36 cellular contexts compared by ENCODE assay signal in the genomic region with DNA sequence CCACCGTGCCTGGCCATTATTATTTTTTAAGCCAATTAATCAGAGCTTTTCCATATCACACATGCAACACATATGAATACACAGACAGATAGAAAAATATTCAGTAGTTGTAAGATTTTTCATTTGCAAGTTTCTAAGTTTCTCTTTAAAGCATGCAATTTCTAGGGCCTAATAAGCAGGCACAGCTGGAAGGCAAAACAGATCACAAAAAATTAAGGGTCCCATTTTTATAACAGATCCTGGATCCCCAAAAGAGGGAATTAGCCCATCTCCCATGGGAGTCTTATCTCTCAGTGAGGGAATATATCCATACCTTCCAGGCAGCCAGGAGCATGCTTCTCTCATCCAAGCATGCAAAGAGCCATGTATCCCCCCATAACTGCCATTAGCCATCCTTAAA. TPM values are rescaled to one million over a fixed set of nuclear protein-coding genes. Genes with fewer than 3 reads are reported as not detected.
DNase-seq lines count a peak whose midpoint lies in the region; ATAC-seq, FAIRE-seq and TF ChIP-seq lines count a peak whose summit lies in the region.
"Had no signal": no experiment of that assay in that cellular context is flagged by ENCODE, and none has a peak within 500 bp of the region (broad histone marks: within the 10 kb centered on the region; RNA-seq: fewer than 3 reads in every experiment).

No MANE protein-coding gene starts in this region.

- CTCF ChIA-PET in HEK293 (lab: Yijun Ruan, JAX), result no interaction called here
- CTCF ChIA-PET in K562 (lab: Yijun Ruan, JAX; ENCODE audit: low intra/inter-chr PET ratio), result no interaction called here

- no peak overlapping the region for H3K27ac Mint-ChIP-seq in endodermal cell
- H3K27ac Mint-ChIP-seq: B cell; CD14-positive monocyte; CD4-positive, alpha-beta T cell; CD4-positive, CD25-positive, alpha-beta regulatory T cell; CD8-positive, alpha-beta memory T cell; CD8-positive, alpha-beta T cell had no signal

- H4K20me1 ChIP-seq in K562 (replicated peaks; ENCODE audit: control insufficient read depth, insufficient read depth, low read length), result no peaks in the 10 kb centered on the region
- H4K20me1 ChIP-seq: BLaER1; BLaER1 treated with 17β-estradiol and CSF1 and Interleukin-3, amounts not matched to agents 10 nM and 100 nM had no signal

- peaks cover 83% of the 10 kb centered on the region for H3K9me3 Mint-ChIP-seq in endodermal cell

- H3K4me3 Mint-ChIP-seq in endodermal cell, result no peak overlapping the region
- H3K4me3 Mint-ChIP-seq: B cell; CD14-positive monocyte; CD4-positive, alpha-beta memory T cell; CD4-positive, alpha-beta T cell; CD4-positive, CD25-positive, alpha-beta regulatory T cell; CD8-positive, alpha-beta memory T cell; CD8-positive, alpha-beta T cell had no signal

- H3K27me3 Mint-ChIP-seq in endodermal cell (ENCODE audit: insufficient read depth), result peaks cover 1% of the 10 kb centered on the region

- H3K9me3 ChIP-seq in HEK293 (ENCODE audit: control insufficient read depth, insufficient read depth, low read depth, low read length), result no peaks in the 10 kb centered on the region
- no peaks in the 10 kb centered on the region for H3K9me3 ChIP-seq in K562 (replicated peaks; ENCODE audit: control insufficient read depth, insufficient read depth, low read depth, low read length)
- H3K9me3 ChIP-seq in endodermal cell (ENCODE audit: control insufficient read depth, low read length), result peaks cover 39% of the 10 kb centered on the region
- peaks cover 9 to 40% (median 30%) of the 10 kb centered on the region in 4 donors for H3K9me3 ChIP-seq in upper lobe of left lung
- H3K9me3 ChIP-seq: BE2C had no signal

- TF ChIP-seq CTCF in HEK293 (tag by site-specific recombination; IDR thresholded peaks at IDR 0.05), result no peak
- TF ChIP-seq CTCF in K562 (IDR thresholded peaks at IDR 0.05 in 2 of 3, conservative IDR thresholded peaks at IDR 0.05 in 1 of 3; ENCODE audit: insufficient read depth in 2 of 3, low read depth in 1 of 3, low read length in 3 of 3), result no peak
- no peak for TF ChIP-seq CTCF in endodermal cell (conservative IDR thresholded peaks at IDR 0.05)
- no peak for TF ChIP-seq CTCF in upper lobe of left lung (IDR thresholded peaks at IDR 0.05)

- no peak overlapping the region for H2AFZ ChIP-seq in K562 (ENCODE audit: low read depth, low read length)

- 0% methylated on average over 1 of the region's 1 CpG for WGBS in K562 (ENCODE audit: insufficient coverage, low coverage, missing lambda C conversion rate)
- WGBS in endodermal cell (ENCODE audit: insufficient coverage in 1 of 2, insufficient read length in 1 of 2), 2 experiments, result 100% methylated on average over 1 of the region's 1 CpG; no CpG with 5 or more reads in 1 of the 2 experiments
- WGBS in upper lobe of left lung, 2 donors, result 89 to 93% methylated on average over 1 of the region's 1 CpG

- H3K4me3 ChIP-seq in HEK293 (ENCODE audit: low read depth, low read length) (no peak overlapping the region), K562 (no peak overlapping the region), endodermal cell (ENCODE audit: low read length) (peak overlapping the region; percentile 56), upper lobe of left lung (no peak overlapping the region)
- H3K4me3 ChIP-seq: A549, BLaER1 had no signal

- TF ChIP-seq POLR2A in K562 (conservative IDR thresholded peaks at IDR 0.05) (no peak), upper lobe of left lung (IDR thresholded peaks at IDR 0.05) (no peak)

- TF ChIP-seq EP300 in K562 (IDR thresholded peaks at IDR 0.05; ENCODE audit: low read length), result no peak
- no peak for TF ChIP-seq EP300 in upper lobe of left lung (IDR thresholded peaks at IDR 0.05)

- H3K27ac ChIP-seq in HEK293 (ENCODE audit: extremely low read depth, low read depth, low read length), result no peak overlapping the region
- no peak overlapping the region for H3K27ac ChIP-seq in K562 (ENCODE audit: extremely low read depth, low read depth, low read length)
- no peak overlapping the region for H3K27ac ChIP-seq in endodermal cell (ENCODE audit: low read depth, low read length)
- H3K27ac ChIP-seq in upper lobe of left lung, result no peak overlapping the region
- H3K27ac ChIP-seq: 22Rv1; A549; BLaER1; BLaER1 treated with 17β-estradiol and CSF1 and Interleukin-3, amounts not matched to agents 10 nM and 100 nM; C4-2B had no signal

- no peaks in the 10 kb centered on the region for H3K4me1 Mint-ChIP-seq in endodermal cell
- H3K4me1 Mint-ChIP-seq: B cell; CD14-positive monocyte; CD4-positive, alpha-beta memory T cell; CD4-positive, CD25-positive, alpha-beta regulatory T cell; CD8-positive, alpha-beta memory T cell had no signal

- no peak for TF ChIP-seq RAD21 in K562 (CRISPR knock-in tag; conservative IDR thresholded peaks at IDR 0.05 in 1 of 2, IDR thresholded peaks at IDR 0.05 in 1 of 2)

- intact Hi-C loops in K562 (cut with micrococcal nuclease), result no loop called here

- no peaks in the 10 kb centered on the region for H3K9me1 ChIP-seq in K562 (ENCODE audit: control insufficient read depth, insufficient read depth, low read length)

- no peak overlapping the region for H3K4me2 ChIP-seq in K562 (ENCODE audit: insufficient read depth, low read length)
- H3K4me2 ChIP-seq: A549; BLaER1; BLaER1 treated with 17β-estradiol and CSF1 and Interleukin-3, amounts not matched to agents 10 nM and 100 nM had no signal

- no peaks in the 10 kb centered on the region for H3K79me2 ChIP-seq in K562 (ENCODE audit: control insufficient read depth, insufficient read depth, low read length)

- ATAC-seq in K562, result no peak
- no peak for ATAC-seq in upper lobe of left lung (ENCODE audit: low FRiP score in 2 of 2)
- ATAC-seq: A549; CD8-positive, alpha-beta T cell had no signal

- in situ Hi-C loops in K562 (cut with MboI), result no loop called here

- no peak for FAIRE-seq in K562 (lab: Jason Lieb, UNC)
- FAIRE-seq: A549, D721Med had no signal

- H3K36me3 Mint-ChIP-seq in endodermal cell (ENCODE audit: low read depth), result peaks cover 1% of the 10 kb centered on the region
- H3K36me3 Mint-ChIP-seq: CD14-positive monocyte had no signal

- POLR2A ChIA-PET in HEK293 (lab: Yijun Ruan, JAX) (no interaction called here), K562 (lab: Yijun Ruan, JAX) (no interaction called here)

- H3K27me3 ChIP-seq in K562 (ENCODE audit: control insufficient read depth in 2 of 2, insufficient read depth in 2 of 2, low read length in 2 of 2) (no peaks in the 10 kb centered on the region), endodermal cell (ENCODE audit: control insufficient read depth, insufficient read depth, low read length, poor library complexity, severe bottlenecking) (no peaks in the 10 kb centered on the region), upper lobe of left lung (no peaks in the 10 kb centered on the region)
- H3K27me3 ChIP-seq: BE2C; BLaER1; BLaER1 treated with 17β-estradiol and CSF1 and Interleukin-3, amounts not matched to agents 10 nM and 100 nM had no signal

- no TSS peak for BruUV-seq in K562 (replicated peaks; lab: Mats Ljungman, UMichigan)

- H3K4me1 ChIP-seq in HEK293 (ENCODE audit: control insufficient read depth, insufficient read depth, low read length) (no peaks in the 10 kb centered on the region), K562 (replicated peaks in 1 of 2; ENCODE audit: control insufficient read depth in 2 of 2, insufficient read depth in 2 of 2, low read length in 2 of 2) (no peaks in the 10 kb centered on the region), endodermal cell (ENCODE audit: control insufficient read depth, insufficient read depth, low read length) (no peaks in the 10 kb centered on the region), upper lobe of left lung (no peaks in the 10 kb centered on the region)
- H3K4me1 ChIP-seq: A549; BE2C; BLaER1; BLaER1 treated with 17β-estradiol and CSF1 and Interleukin-3, amounts not matched to agents 10 nM and 100 nM; Caco-2 had no signal

- H3K36me3 ChIP-seq in HEK293 (ENCODE audit: control insufficient read depth in 2 of 2, insufficient read depth in 1 of 2, low read length in 2 of 2) (no peaks in the 10 kb centered on the region), K562 (ENCODE audit: control insufficient read depth, insufficient read depth, low read length) (no peaks in the 10 kb centered on the region), endodermal cell (ENCODE audit: control insufficient read depth, insufficient read depth, low read length) (no peaks in the 10 kb centered on the region), upper lobe of left lung (no peaks in the 10 kb centered on the region)
- H3K36me3 ChIP-seq: BE2C, BLaER1 had no signal

- no peak overlapping the region for H3K9ac ChIP-seq in K562 (ENCODE audit: insufficient read depth in 1 of 2, low read depth in 2 of 2, low read length in 2 of 2)
- H3K9ac ChIP-seq in endodermal cell (ENCODE audit: extremely low read depth, low read length, poor library complexity, severe bottlenecking), result no peak overlapping the region
- H3K9ac ChIP-seq: BLaER1; BLaER1 treated with 17β-estradiol and CSF1 and Interleukin-3, amounts not matched to agents 10 nM and 100 nM had no signal

- DNase-seq in DMS53 (lab: John Stamatoyannopoulos, UW) (peak; percentile 17), DMS53 treated with DMSO at 0.1 percent for 48 hours (lab: John Stamatoyannopoulos, UW; ENCODE audit: unreplicated experiment) (no peak), K562 (ENCODE audit: extremely low read depth in 1 of 4, low spot score in 3 of 4) (no peak), endodermal cell (no peak), upper lobe of left lung (no peak), hypothalamus (lab: John Stamatoyannopoulos, UW) (no peak)
- DNase-seq in activated CD4-positive, alpha-beta T cell treated with anti-CD3 and anti-CD28 coated beads for 1 hour, result no peak
- DNase-seq: 8988T; ACHN; AML-193; BE2C; C1 segment of cervical spinal cord; Caco-2; Calu3; CD4-positive, alpha-beta memory T cell; CD4-positive, alpha-beta T cell; CD4-positive, CD25-positive, alpha-beta regulatory T cell; CD8-positive, alpha-beta memory T cell; CD8-positive, alpha-beta T cell; COR-L47; DMS 273 treated with DMSO at 0.1 percent for 48 hours; DMS153; DMS79; DMS79 treated with DMSO at 0.1 percent for 48 hours; DND-41; EL had no signal

RNA-seq across cellular contexts. Expression of a gene that starts 31.2 kb away (rescaled TPM):
- total RNA-seq in K562 (2011; cell fraction: chromatin; rRNA removed; ENCODE audit: low replicate concordance), result not detected in 2 replicates
- not detected in 2 replicates for total RNA-seq in K562 (2011; cell fraction: nucleolus; rRNA removed)
- not detected in 2 replicates for total RNA-seq in K562 (2011; cell fraction: nucleoplasm; rRNA removed)
- total RNA-seq in K562 (2014; rRNA removed) (not detected in 2 replicates), K562 (2014; rRNA removed; fragmentation: Illumina TruSeq; extraction: Trizol) (not detected in 2 replicates), K562 (2015; rRNA removed; fragmentation: Illumina TruSeq; extraction: Trizol) (not detected in 2 replicates), K562 (2021) (0.04 TPM in 1 of 2 replicates, not detected in the other), endodermal cell (under 1 TPM in 1 of 2 donors, not detected in 1; 0.31 TPM), upper lobe of left lung (1 to 10 TPM; 1.0 to 6.3 (median 1.7) TPM)
- polyA plus RNA-seq in K562 (2011; rRNA removed) (not detected in 2 replicates), K562 (2014; fragmentation: Illumina TruSeq; extraction: Trizol) (not detected in 2 replicates), K562 (2014; fragmentation: Nextera tagmentation; extraction: Ambion mirVana) (under 1 TPM in 1 of 2 experiments, not detected in 1; 0.03 TPM), K562 (2014; rRNA removed) (not detected in 2 replicates)
- polyA plus RNA-seq in K562 (2011; cell fraction: cytosol; rRNA removed), result not detected in 2 replicates
- not detected in 2 replicates for polyA plus RNA-seq in K562 (2011; cell fraction: nucleus; rRNA removed)
- polyA plus RNA-seq in K562 (2012), result 0.06 TPM in 1 of 2 replicates, not detected in the other
- polyA minus RNA-seq in K562 (2011; rRNA and poly(A)+ RNA removed), result not detected in 2 replicates
- polyA minus RNA-seq in K562 (2011; cell fraction: cytosol; rRNA and poly(A)+ RNA removed), result not detected in 2 replicates
- not detected in 2 replicates for polyA minus RNA-seq in K562 (2011; cell fraction: nucleus; rRNA and poly(A)+ RNA removed)
- 0.21 TPM for polyA plus RNA-seq in endodermal cell (2013, experiment 1 of 2)
- polyA plus RNA-seq in endodermal cell (2013, experiment 2 of 2), result 0.21 TPM
- total RNA-seq: Caco-2, G401 had no signal
- polyA plus RNA-seq: CD14-positive monocyte had no signal
